Comparison of ENCODE assay signal across 11 cellular contexts in genomic region chr4:7073059-7073458, GRCh38. TPM values are rescaled to one million over a fixed set of nuclear protein-coding genes. Genes with fewer than 3 reads are reported as not detected.
DNase-seq lines count a peak whose midpoint lies in the region; ATAC-seq, FAIRE-seq and TF ChIP-seq lines count a peak whose summit lies in the region.
"Had no signal": no experiment of that assay in that cellular context is flagged by ENCODE, and none has a peak within 500 bp of the region (broad histone marks: within the 10 kb centered on the region; RNA-seq: fewer than 3 reads in every experiment).

No MANE protein-coding gene starts in this region.

- H3K9me1 ChIP-seq in K562 (ENCODE audit: control insufficient read depth, insufficient read depth, low read length): no peaks in the 10 kb centered on the region

- 39% methylated on average over 14 of the region's 14 CpGs for WGBS in K562 (ENCODE audit: insufficient coverage, low coverage, missing lambda C conversion rate)

- TF ChIP-seq POLR2A in K562 (conservative IDR thresholded peaks at IDR 0.05): no peak

- TF ChIP-seq CTCF in astrocyte (IDR thresholded peaks at IDR 0.05; ENCODE audit: insufficient read depth, low read depth, low read length) (no peak), K562 (IDR thresholded peaks at IDR 0.05 in 2 of 3, conservative IDR thresholded peaks at IDR 0.05 in 1 of 3; ENCODE audit: insufficient read depth in 2 of 3, low read depth in 1 of 3, low read length in 3 of 3) (no peak), osteoblast (IDR thresholded peaks at IDR 0.05; ENCODE audit: extremely low read depth, low read depth, low read length) (no peak), upper lobe of right lung (IDR thresholded peaks at IDR 0.05) (no peak)

- peaks cover 6% of the 10 kb centered on the region for H3K4me1 ChIP-seq in astrocyte (ENCODE audit: insufficient read depth, low read length)
- peaks cover 4 to 37% of the 10 kb centered on the region in 2 experiments; a peak in 3 of 5 replicates for H3K4me1 ChIP-seq in K562 (replicated peaks in 1 of 2; ENCODE audit: control insufficient read depth in 2 of 2, insufficient read depth in 2 of 2, low read length in 2 of 2)
- H3K4me1 ChIP-seq in osteoblast (ENCODE audit: insufficient read depth, low read length): no peaks in the 10 kb centered on the region
- H3K4me1 ChIP-seq in upper lobe of right lung: peaks cover 12% of the 10 kb centered on the region

- H3K9me3 Mint-ChIP-seq in astrocyte (ENCODE audit: unreplicated experiment): peaks cover 3% of the 10 kb centered on the region

- H2AFZ ChIP-seq in astrocyte (ENCODE audit: low read depth, low read length): no peak overlapping the region
- H2AFZ ChIP-seq in K562 (ENCODE audit: low read depth, low read length): peak overlapping the region; percentile 30; the same call in 1 of the 2 replicates
- H2AFZ ChIP-seq in osteoblast (ENCODE audit: low read length): no peak overlapping the region

- no peak for TF ChIP-seq RAD21 in K562 (CRISPR knock-in tag; conservative IDR thresholded peaks at IDR 0.05 in 1 of 2, IDR thresholded peaks at IDR 0.05 in 1 of 2)

- H3K36me3 Mint-ChIP-seq in astrocyte (ENCODE audit: low read depth, unreplicated experiment): peaks cover 2% of the 10 kb centered on the region

- H3K9ac ChIP-seq in astrocyte (ENCODE audit: low read length) (no peak overlapping the region), K562 (ENCODE audit: insufficient read depth in 1 of 2, low read depth in 2 of 2, low read length in 2 of 2) (no peak overlapping the region)

- H3K36me3 ChIP-seq in astrocyte (ENCODE audit: insufficient read depth, low read length): no peaks in the 10 kb centered on the region
- H3K36me3 ChIP-seq in K562 (ENCODE audit: control insufficient read depth, insufficient read depth, low read length): no peaks in the 10 kb centered on the region
- no peaks in the 10 kb centered on the region for H3K36me3 ChIP-seq in osteoblast (ENCODE audit: insufficient read depth, low read length)
- no peaks in the 10 kb centered on the region for H3K36me3 ChIP-seq in upper lobe of right lung

- no peaks in the 10 kb centered on the region for H3K4me1 Mint-ChIP-seq in astrocyte (ENCODE audit: low read depth, unreplicated experiment)

- peak overlapping the region; percentile 18 for H3K27ac Mint-ChIP-seq in astrocyte (ENCODE audit: unreplicated experiment)
- H3K27ac Mint-ChIP-seq: CD4-positive, alpha-beta memory T cell had no signal

- H3K9me3 ChIP-seq in astrocyte (ENCODE audit: insufficient read depth, low read depth, low read length) (no peaks in the 10 kb centered on the region), K562 (replicated peaks; ENCODE audit: control insufficient read depth, insufficient read depth, low read depth, low read length) (no peaks in the 10 kb centered on the region), osteoblast (ENCODE audit: low read depth, low read length) (no peaks in the 10 kb centered on the region), upper lobe of right lung (no peaks in the 10 kb centered on the region)

- POLR2A ChIA-PET in K562 (lab: Yijun Ruan, JAX): interaction anchor here (1.1 kb wide), 1 partner anchor 159 kb away, joined by 3 read pairs; no protein-coding TSS in a partner anchor

- BruUV-seq in K562 (replicated peaks; lab: Mats Ljungman, UMichigan): no TSS peak

- CTCF ChIA-PET in K562 (lab: Yijun Ruan, JAX; ENCODE audit: low intra/inter-chr PET ratio): no interaction called here

- H3K27ac ChIP-seq in astrocyte (ENCODE audit: low read depth, low read length) (no peak overlapping the region), K562 (ENCODE audit: extremely low read depth, low read depth, low read length) (no peak overlapping the region), osteoblast (ENCODE audit: low read depth, low read length) (no peak overlapping the region), upper lobe of right lung (no peak overlapping the region)

- H3K27me3 Mint-ChIP-seq in astrocyte (ENCODE audit: low read depth, unreplicated experiment): peaks cover 30% of the 10 kb centered on the region

- DNase-seq in astrocyte (ENCODE audit: low read depth): no peak
- DNase-seq in K562 (ENCODE audit: extremely low read depth in 1 of 4, low spot score in 3 of 4): no peak
- peak; percentile 41 for DNase-seq in osteoblast (ENCODE audit: insufficient read length, low spot score, missing footprints)
- peak; percentile 57 for DNase-seq in upper lobe of right lung
- no peak for DNase-seq in SW 1271 (lab: John Stamatoyannopoulos, UW)
- DNase-seq in NCI-H446 (lab: John Stamatoyannopoulos, UW): no peak
- DNase-seq: CD4-positive, alpha-beta memory T cell; DMS79 treated with DMSO at 0.1 percent for 48 hours; GF-D8; GOT3; HCEC 1CT had no signal

- H3K27me3 ChIP-seq in astrocyte (ENCODE audit: insufficient read depth, low read length) (peaks cover 10% of the 10 kb centered on the region), K562 (ENCODE audit: control insufficient read depth in 2 of 2, insufficient read depth in 2 of 2, low read length in 2 of 2) (no peaks in the 10 kb centered on the region), osteoblast (ENCODE audit: insufficient read depth, low read length) (peaks cover 4% of the 10 kb centered on the region), upper lobe of right lung (no peaks in the 10 kb centered on the region)

- in situ Hi-C loops in K562 (cut with MboI): loop anchor here (5.0 kb wide), 2 partner anchors 171 to 351 kb away; no protein-coding TSS in a partner anchor

- H4K20me1 ChIP-seq in astrocyte (ENCODE audit: insufficient read depth, low read length): no peaks in the 10 kb centered on the region
- H4K20me1 ChIP-seq in K562 (replicated peaks; ENCODE audit: control insufficient read depth, insufficient read depth, low read length): no peaks in the 10 kb centered on the region; the same call in none of the 2 replicates
- H4K20me1 ChIP-seq in osteoblast (ENCODE audit: insufficient read depth, low read length): peaks cover 5% of the 10 kb centered on the region

- FAIRE-seq in astrocyte (lab: Jason Lieb, UNC) (no peak), K562 (lab: Jason Lieb, UNC) (no peak)

- H3K4me2 ChIP-seq in astrocyte (ENCODE audit: low read length) (no peak overlapping the region), K562 (ENCODE audit: insufficient read depth, low read length) (no peak overlapping the region), osteoblast (ENCODE audit: insufficient read depth, low read length) (no peak overlapping the region)

- intact Hi-C loops in K562 (cut with micrococcal nuclease): loop anchor here (5.0 kb wide), 1 partner anchor 526 kb away; no protein-coding TSS in a partner anchor
- intact Hi-C loops in upper lobe of right lung (cut with DNase I): loop anchor here (5.0 to 10.0 kb wide), 2 partner anchors 36 to 348 kb away; no protein-coding TSS in a partner anchor

- no peak overlapping the region for H3K4me3 Mint-ChIP-seq in astrocyte (ENCODE audit: unreplicated experiment)
- H3K4me3 Mint-ChIP-seq: CD4-positive, alpha-beta memory T cell had no signal

- H3K79me2 ChIP-seq in astrocyte (ENCODE audit: insufficient read depth, low read length) (no peaks in the 10 kb centered on the region), K562 (ENCODE audit: control insufficient read depth, insufficient read depth, low read length) (peaks cover 1% of the 10 kb centered on the region; the same call in 1 of the 3 replicates), osteoblast (ENCODE audit: insufficient read depth, low read length) (no peaks in the 10 kb centered on the region)

- ATAC-seq in K562 (no peak), upper lobe of right lung (no peak)

- H3K4me3 ChIP-seq in astrocyte (ENCODE audit: insufficient read depth, low read depth, low read length): no peak overlapping the region
- no peak overlapping the region for H3K4me3 ChIP-seq in K562
- H3K4me3 ChIP-seq in osteoblast (ENCODE audit: insufficient read depth, low read length): no peak overlapping the region
- H3K4me3 ChIP-seq in upper lobe of right lung: no peak overlapping the region

- no peak for TF ChIP-seq EP300 in K562 (IDR thresholded peaks at IDR 0.05; ENCODE audit: low read length)

RNA-seq across cellular contexts. Expression of gene GRPEL1, which starts 5.2 kb away (rescaled TPM):
- total RNA-seq in astrocyte (48.3 and 55.8 TPM in 2 replicates), K562 (2014; rRNA removed) (72.5 and 99.5 TPM in 2 replicates), K562 (2014; rRNA removed; fragmentation: Illumina TruSeq; extraction: Trizol) (86.6 and 90.2 TPM in 2 replicates), K562 (2015; rRNA removed; fragmentation: Illumina TruSeq; extraction: Trizol) (77.4 and 84.4 TPM in 2 replicates), K562 (2021) (59.7 and 63.7 TPM in 2 replicates), osteoblast (10.3 and 21.0 TPM in 2 replicates), upper lobe of right lung (27.8 TPM)
- 36.2 and 43.9 TPM in 2 replicates for total RNA-seq in K562 (2011; cell fraction: chromatin; rRNA removed; ENCODE audit: low replicate concordance)
- 32.4 and 37.0 TPM in 2 replicates for total RNA-seq in K562 (2011; cell fraction: nucleolus; rRNA removed)
- 41.4 and 49.8 TPM in 2 replicates for total RNA-seq in K562 (2011; cell fraction: nucleoplasm; rRNA removed)
- polyA plus RNA-seq in K562 (2011; rRNA removed) (34.9 and 43.4 TPM in 2 replicates), K562 (2014; fragmentation: Illumina TruSeq; extraction: Trizol) (87.3 and 88.7 TPM in 2 replicates), K562 (2014; fragmentation: Nextera tagmentation; extraction: Ambion mirVana) (100 to 1,000 TPM; 125 to 192 TPM), K562 (2014; rRNA removed) (64.3 and 65.9 TPM in 2 replicates)
- polyA plus RNA-seq in K562 (2011; cell fraction: cytosol; rRNA removed): 16.6 and 26.2 TPM in 2 replicates
- polyA plus RNA-seq in K562 (2011; cell fraction: nucleus; rRNA removed): 16.0 and 19.8 TPM in 2 replicates
- polyA plus RNA-seq in K562 (2012): 23.4 and 48.5 TPM in 2 replicates
- 59.1 and 61.5 TPM in 2 replicates for polyA minus RNA-seq in K562 (2011; rRNA and poly(A)+ RNA removed)
- 21.3 and 24.2 TPM in 2 replicates for polyA minus RNA-seq in K562 (2011; cell fraction: cytosol; rRNA and poly(A)+ RNA removed)
- 18.3 and 25.0 TPM in 2 replicates for polyA minus RNA-seq in K562 (2011; cell fraction: nucleus; rRNA and poly(A)+ RNA removed)

RNA-seq across cellular contexts. Expression of gene TADA2B, which starts 29.9 kb away (rescaled TPM):
- total RNA-seq in astrocyte (18.0 and 19.8 TPM in 2 replicates), K562 (2014; rRNA removed) (8.6 and 11.5 TPM in 2 replicates), K562 (2014; rRNA removed; fragmentation: Illumina TruSeq; extraction: Trizol) (6.3 and 7.5 TPM in 2 replicates), K562 (2015; rRNA removed; fragmentation: Illumina TruSeq; extraction: Trizol) (10.4 and 10.9 TPM in 2 replicates), K562 (2021) (11.9 and 12.2 TPM in 2 replicates), osteoblast (12.7 and 13.0 TPM in 2 replicates), upper lobe of right lung (23.2 TPM)
- total RNA-seq in K562 (2011; cell fraction: chromatin; rRNA removed; ENCODE audit: low replicate concordance): 12.9 and 18.0 TPM in 2 replicates
- 10.0 and 11.0 TPM in 2 replicates for total RNA-seq in K562 (2011; cell fraction: nucleolus; rRNA removed)
- total RNA-seq in K562 (2011; cell fraction: nucleoplasm; rRNA removed): 11.2 and 11.5 TPM in 2 replicates
- polyA plus RNA-seq in K562 (2011; rRNA removed) (3.8 and 4.2 TPM in 2 replicates), K562 (2014; fragmentation: Illumina TruSeq; extraction: Trizol) (9.2 and 11.8 TPM in 2 replicates), K562 (2014; fragmentation: Nextera tagmentation; extraction: Ambion mirVana) (under 1 TPM; 0.55 to 0.81 TPM), K562 (2014; rRNA removed) (7.4 and 7.7 TPM in 2 replicates)
- polyA plus RNA-seq in K562 (2011; cell fraction: cytosol; rRNA removed): 4.6 and 5.4 TPM in 2 replicates
- polyA plus RNA-seq in K562 (2011; cell fraction: nucleus; rRNA removed): 4.7 and 8.2 TPM in 2 replicates
- polyA plus RNA-seq in K562 (2012): 10.8 and 12.4 TPM in 2 replicates
- 4.9 and 5.9 TPM in 2 replicates for polyA minus RNA-seq in K562 (2011; rRNA and poly(A)+ RNA removed)
- 5.5 and 5.6 TPM in 2 replicates for polyA minus RNA-seq in K562 (2011; cell fraction: cytosol; rRNA and poly(A)+ RNA removed)
- polyA minus RNA-seq in K562 (2011; cell fraction: nucleus; rRNA and poly(A)+ RNA removed): 3.8 and 6.1 TPM in 2 replicates

Comparison
In these comparisons a context has a peak if more than half of its experiments do, and no peak if none do; other contexts are left out.
1. DNase-seq: peak in osteoblast (single experiment) and upper lobe of right lung (single experiment); none in astrocyte (single experiment), K562 (0 of 4), SW 1271 (0 of 2) and NCI-H446 (0 of 2).